Comparison of ENCODE assay signal across 9 cellular contexts in genomic region chr19:3476830-3477229, GRCh38. TPM values are rescaled to one million over a fixed set of nuclear protein-coding genes. Genes with fewer than 3 reads are reported as not detected.
"Had no signal": no experiment of that assay in that cellular context is flagged by ENCODE, and none has a peak within 500 bp of the region (broad histone marks: within the 10 kb centered on the region; RNA-seq: fewer than 3 reads in every experiment).

No MANE protein-coding gene starts in this region.

- FAIRE-seq: HTR-8/SVneo had no signal

- H3K9ac ChIP-seq: KMS-11 had no signal

- H3K27ac ChIP-seq: KMS-11 had no signal

- H3K4me2 ChIP-seq: GM23338, KMS-11 had no signal

- H2AFZ ChIP-seq: GM23338 had no signal

- DNase-seq: H7, HCEC 1CT, HFFc6, Karpas-422, KBM-7 had no signal

- H3K4me3 ChIP-seq: GM23338 had no signal

- ATAC-seq: GM23338 had no signal

RNA-seq across cellular contexts. Expression of gene SMIM24, which starts 3.5 kb away (rescaled TPM):
- total RNA-seq: H4, HFFc6 had no signal

RNA-seq across cellular contexts. Expression of gene SMIM44, which starts 6.4 kb away (rescaled TPM):
- total RNA-seq: GM23338, H4, H7, HFFc6 had no signal
- polyA plus RNA-seq: GM23338 had no signal
